In the genomic region with DNA sequence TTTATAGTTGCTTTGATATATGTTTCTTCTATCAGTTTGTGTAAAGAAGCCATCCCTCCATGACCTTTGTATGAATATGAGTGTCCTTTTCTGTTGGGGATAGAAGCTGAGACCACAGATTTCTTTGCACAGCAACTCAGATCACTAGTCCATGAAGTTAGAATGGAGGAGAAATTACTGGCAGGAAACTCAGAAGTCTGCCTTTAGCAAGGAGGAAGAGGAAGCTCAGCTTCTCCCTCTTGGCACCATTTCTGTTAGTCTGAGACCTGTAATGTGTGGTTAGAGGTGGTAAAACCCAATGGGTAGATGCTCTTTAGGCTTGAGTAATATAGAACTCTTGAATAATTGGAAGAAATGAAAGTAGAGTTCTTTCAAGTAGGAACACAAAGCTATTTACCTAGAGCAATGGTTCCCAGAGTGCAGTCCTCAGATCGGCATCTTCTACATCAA, we compare ENCODE assay signal across 11 cellular contexts.
DNase-seq lines count a peak whose midpoint lies in the region; ATAC-seq and TF ChIP-seq lines count a peak whose summit lies in the region.
"Had no signal": no experiment of that assay in that cellular context is flagged by ENCODE, and none has a peak within 500 bp of the region (broad histone marks: within the 10 kb centered on the region; RNA-seq: fewer than 3 reads in every experiment).

No MANE protein-coding gene starts in this region.

- WGBS in H9 (ENCODE audit: extremely low coverage, insufficient read length, low lambda C conversion rate) = no CpG with 5 or more reads among the region's 1 CpG

- no peaks in the 10 kb centered on the region for H3K9me3 ChIP-seq in CD4-positive, alpha-beta memory T cell (ENCODE audit: control insufficient read depth in 1 of 2, low read length in 2 of 2)
- H3K9me3 ChIP-seq in H9 (ENCODE audit: control insufficient read depth, low read depth, low read length) = no peaks in the 10 kb centered on the region

- no peak overlapping the region for H2AK5ac ChIP-seq in H9 (ENCODE audit: insufficient read length, low read length)

- H4K8ac ChIP-seq in H9 (replicated peaks; ENCODE audit: insufficient read length, low read depth, low read length) = no peak overlapping the region

- no peaks in the 10 kb centered on the region for H3K4me1 Mint-ChIP-seq in CD4-positive, alpha-beta memory T cell
- no peaks in the 10 kb centered on the region for H3K4me1 Mint-ChIP-seq in immature natural killer cell
- peaks cover 14 to 20% of the 10 kb centered on the region in 2 experiments for H3K4me1 Mint-ChIP-seq in H9

- H3K36me3 ChIP-seq in CD4-positive, alpha-beta memory T cell (ENCODE audit: insufficient read depth, low read length) = no peaks in the 10 kb centered on the region

- H2BK20ac ChIP-seq in H9 (ENCODE audit: low read depth, low read length, poor library complexity, severe bottlenecking) = no peak overlapping the region

- CTCF ChIA-PET in CD4-positive, alpha-beta memory T cell (lab: Charles Lee; ENCODE audit: partially characterized antibody) = no interaction called here

- ATAC-seq in GM19372 (IDR thresholded peaks at IDR 0.05; ENCODE audit: low read depth, unreplicated experiment) (peak; percentile 52), HG02642 (IDR thresholded peaks at IDR 0.05; ENCODE audit: poor library complexity, unreplicated experiment) (peak; percentile 83), HG03354 (IDR thresholded peaks at IDR 0.05; ENCODE audit: poor library complexity, severe bottlenecking, unreplicated experiment) (peak; percentile 74)
- ATAC-seq: activated CD8-positive, alpha-beta T cell treated with anti-CD3 and anti-CD28 coated beads for 36 hours; activated naive CD4-positive, alpha-beta T cell treated with anti-CD3 and anti-CD28 coated beads, Interleukin-2, amount 50 U/mL, for 72 hours had no signal

- no peaks in the 10 kb centered on the region for H3K23me2 ChIP-seq in H9 (ENCODE audit: insufficient read length, low read depth, low read length, poor library complexity, severe bottlenecking)

- no peak overlapping the region for H3K23ac ChIP-seq in H9 (ENCODE audit: insufficient read length, low read depth, low read length)

- no peak overlapping the region for H4K5ac ChIP-seq in H9 (ENCODE audit: insufficient read length, low read depth, low read length)

- no peak overlapping the region for H3K4me2 ChIP-seq in H9 (ENCODE audit: insufficient read depth, insufficient read length, low read length)

- no peak overlapping the region for H3K9ac ChIP-seq in H9 (ENCODE audit: extremely low read depth, insufficient read length, low read length)

- no peak overlapping the region for H2BK120ac ChIP-seq in H9 (ENCODE audit: low read depth, low read length, poor library complexity, severe bottlenecking)

- H2AFZ ChIP-seq in H9 (ENCODE audit: low read length) = no peak overlapping the region

- H3K27me3 Mint-ChIP-seq in CD4-positive, alpha-beta memory T cell = no peaks in the 10 kb centered on the region
- H3K27me3 Mint-ChIP-seq in immature natural killer cell (ENCODE audit: low read depth in 3 of 3) = no peaks in the 10 kb centered on the region
- no peaks in the 10 kb centered on the region for H3K27me3 Mint-ChIP-seq in H9 (ENCODE audit: low read depth)
- H3K27me3 Mint-ChIP-seq: activated CD8-positive, alpha-beta T cell treated with anti-CD3 and anti-CD28 coated beads for 36 hours had no signal

- no peak overlapping the region for H3K18ac ChIP-seq in H9 (ENCODE audit: insufficient read length, low read depth, low read length)

- H3K27me3 ChIP-seq in CD4-positive, alpha-beta memory T cell (ENCODE audit: insufficient read depth, low read length) = no peaks in the 10 kb centered on the region
- H3K27me3 ChIP-seq in H9 (ENCODE audit: insufficient read depth, low read length) = no peaks in the 10 kb centered on the region

- no peaks in the 10 kb centered on the region for H3K79me1 ChIP-seq in H9 (ENCODE audit: insufficient read depth, low read depth, low read length, poor library complexity, severe bottlenecking)

- no peak overlapping the region for H4K91ac ChIP-seq in H9 (ENCODE audit: insufficient read length, low read depth, low read length)

- H2BK12ac ChIP-seq in H9 (ENCODE audit: insufficient read length, low read depth, low read length) = no peak overlapping the region

- H3K4me3 Mint-ChIP-seq in CD4-positive, alpha-beta memory T cell = no peak overlapping the region
- H3K4me3 Mint-ChIP-seq in immature natural killer cell = no peak overlapping the region
- no peak overlapping the region for H3K4me3 Mint-ChIP-seq in H9
- H3K4me3 Mint-ChIP-seq: activated CD8-positive, alpha-beta T cell treated with anti-CD3 and anti-CD28 coated beads for 36 hours had no signal

- POLR2A ChIA-PET in CD4-positive, alpha-beta memory T cell (lab: Charles Lee; ENCODE audit: partially characterized antibody) = no interaction called here

- no peak overlapping the region for H2BK5ac ChIP-seq in H9 (ENCODE audit: insufficient read length, low read length)

- H2BK15ac ChIP-seq in H9 (ENCODE audit: low read depth, low read length) = no peak overlapping the region

- H3K4me3 ChIP-seq in GM08714 (ENCODE audit: low read length) = peak overlapping the region; percentile 55; the same call in 1 of the 2 replicates
- no peak overlapping the region for H3K4me3 ChIP-seq in CD4-positive, alpha-beta memory T cell (ENCODE audit: low read length in 2 of 2)

- intact Hi-C loops in CD4-positive, alpha-beta memory T cell (cut with micrococcal nuclease) = no loop called here

- H4K20me1 ChIP-seq in H9 (ENCODE audit: control insufficient read depth, insufficient read depth, insufficient read length) = no peaks in the 10 kb centered on the region

- no peak overlapping the region for H3K14ac ChIP-seq in H9 (ENCODE audit: insufficient read depth, low read length)

- no peaks in the 10 kb centered on the region for H3K36me3 Mint-ChIP-seq in CD4-positive, alpha-beta memory T cell
- H3K36me3 Mint-ChIP-seq in immature natural killer cell = no peaks in the 10 kb centered on the region
- no peaks in the 10 kb centered on the region for H3K36me3 Mint-ChIP-seq in H9 (ENCODE audit: insufficient read depth in 1 of 3, low read depth in 3 of 3)
- H3K36me3 Mint-ChIP-seq: activated naive CD4-positive, alpha-beta T cell treated with anti-CD3 and anti-CD28 coated beads, Interleukin-2, amount 50 U/mL, for 72 hours had no signal

- H3K79me2 ChIP-seq in H9 (ENCODE audit: insufficient read depth, low read length) = no peaks in the 10 kb centered on the region

- no peak overlapping the region for H3K4ac ChIP-seq in H9 (ENCODE audit: low read depth, low read length)

- peaks cover 2 to 18% (median 9%) of the 10 kb centered on the region in 8 donors for H3K9me3 Mint-ChIP-seq in CD4-positive, alpha-beta memory T cell
- H3K9me3 Mint-ChIP-seq in immature natural killer cell = peaks cover 2 to 27% (median 9%) of the 10 kb centered on the region in 6 donors
- no peaks in the 10 kb centered on the region; a peak in 1 of 5 replicates for H3K9me3 Mint-ChIP-seq in H9

- no peaks in the 10 kb centered on the region for H3K4me1 ChIP-seq in CD4-positive, alpha-beta memory T cell (ENCODE audit: insufficient read depth, low read length)
- no peaks in the 10 kb centered on the region; the same call in 1 of the 2 replicates for H3K4me1 ChIP-seq in H9 (ENCODE audit: insufficient read depth, low read length)

- DNase-seq in CD4-positive, alpha-beta memory T cell = no peak
- DNase-seq in immature natural killer cell (no peak), H9 (no peak), NCI-H1436 treated with DMSO at 0.1 percent for 48 hours (lab: John Stamatoyannopoulos, UW) (no peak)
- DNase-seq: activated CD8-positive, alpha-beta T cell treated with anti-CD3 and anti-CD28 coated beads for 36 hours; KBM-7 had no signal

- H3T11ph ChIP-seq in H9 (ENCODE audit: low read length) = no peak overlapping the region

- no peak overlapping the region for H3K27ac ChIP-seq in CD4-positive, alpha-beta memory T cell (ENCODE audit: low read depth, low read length)
- H3K27ac ChIP-seq in H9 (ENCODE audit: insufficient read length, low read depth, low read length) = no peak overlapping the region

- H3K56ac ChIP-seq in H9 (ENCODE audit: insufficient read length, low read depth, low read length) = no peak overlapping the region

- H3K27ac Mint-ChIP-seq in CD4-positive, alpha-beta memory T cell = no peak overlapping the region
- H3K27ac Mint-ChIP-seq in immature natural killer cell (no peak overlapping the region), H9 (no peak overlapping the region)
- H3K27ac Mint-ChIP-seq: activated CD8-positive, alpha-beta T cell treated with anti-CD3 and anti-CD28 coated beads for 36 hours; activated naive CD4-positive, alpha-beta T cell treated with anti-CD3 and anti-CD28 coated beads, Interleukin-2, amount 50 U/mL, for 72 hours had no signal

- TF ChIP-seq CTCF in H9 (conservative IDR thresholded peaks at IDR 0.05) = no peak
